ENCODE assay signal across 8 cellular contexts in the genomic region with DNA sequence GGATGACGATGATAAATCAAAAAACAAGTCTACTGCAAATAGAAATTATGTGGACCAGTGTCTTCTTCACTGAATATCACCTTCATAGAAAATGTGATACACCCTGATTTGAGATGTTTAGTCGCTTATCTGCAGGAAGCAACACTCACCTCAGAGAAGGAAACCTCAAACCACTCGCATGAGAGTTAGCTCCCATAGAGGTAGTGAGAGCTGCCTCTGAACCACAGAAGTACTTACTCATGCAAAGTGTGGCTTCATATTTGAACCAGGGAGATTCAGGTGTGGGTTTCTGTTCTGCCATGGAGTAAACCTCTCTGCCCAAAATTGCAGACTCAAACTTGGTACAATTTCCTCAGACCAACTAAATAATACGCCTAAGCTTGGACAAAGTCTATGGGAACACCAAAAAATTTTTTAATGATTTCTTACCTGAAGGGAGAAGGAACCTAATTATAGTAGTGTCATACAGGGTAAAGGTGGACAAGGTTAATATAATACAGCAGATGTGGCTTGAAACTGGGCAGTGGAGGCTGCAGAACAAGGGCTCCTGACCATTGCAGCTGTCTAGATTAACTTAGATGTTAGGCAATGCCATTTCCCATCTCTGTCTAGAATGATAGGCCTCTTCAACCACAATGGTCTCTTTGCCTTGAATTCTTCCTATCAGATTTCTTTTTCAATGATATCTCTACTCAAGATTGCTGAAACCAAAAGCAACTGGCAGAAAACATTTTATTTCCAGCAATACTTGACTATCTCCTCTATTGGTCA. TPM values are rescaled to one million over a fixed set of nuclear protein-coding genes. Genes with fewer than 3 reads are reported as not detected.
A peak's percentile ranks its signal among the peaks of the same experiment; 100 is the strongest.
DNase-seq lines count a peak whose midpoint lies in the region; ATAC-seq and TF ChIP-seq lines count a peak whose summit lies in the region.

No MANE protein-coding gene starts in this region.

- intact Hi-C loops in CD4-positive, alpha-beta memory T cell (cut with micrococcal nuclease): loop anchor here (1.0 kb wide), 5 partner anchors 18 to 161 kb away; no protein-coding TSS in a partner anchor
- intact Hi-C loops in natural killer cell (cut with micrococcal nuclease): loop anchor here (1.0 to 5.0 kb wide), 5 partner anchors 29 to 1810 kb away; partner anchors contain the start of gene RCBTB2
- intact Hi-C loops in sigmoid colon (cut with DNase I): no loop called here

- TF ChIP-seq POLR2A in sigmoid colon (IDR thresholded peaks at IDR 0.05): no peak

- no peak overlapping the region for H3K27ac ChIP-seq in CD4-positive, alpha-beta memory T cell (ENCODE audit: low read depth, low read length)
- no peak overlapping the region for H3K27ac ChIP-seq in sigmoid colon

- peak overlapping the region in 1 of 2 donors; percentile 39 for H3K4me3 ChIP-seq in CD4-positive, alpha-beta memory T cell (ENCODE audit: low read length in 2 of 2)
- peak overlapping the region; percentile 22 for H3K4me3 ChIP-seq in Jurkat, Clone E6-1 (ENCODE audit: low read length)
- H3K4me3 ChIP-seq in sigmoid colon: no peak overlapping the region

- POLR2A ChIA-PET in CD4-positive, alpha-beta memory T cell (lab: Charles Lee; ENCODE audit: partially characterized antibody): interaction anchor here (0.8 to 4.6 kb wide), 30 partner anchors 8 to 1562 kb away, joined by 3 to 126 read pairs (median 4); partner anchors contain the start of genes LPAR6, RB1 and RCBTB2

- ATAC-seq in GM21381 (IDR thresholded peaks at IDR 0.05; ENCODE audit: unreplicated experiment): peak; percentile 97
- ATAC-seq in natural killer cell: peak; percentile 85 to 99 (median 98)

- no peaks in the 10 kb centered on the region for H3K36me3 ChIP-seq in CD4-positive, alpha-beta memory T cell (ENCODE audit: insufficient read depth, low read length)
- H3K36me3 ChIP-seq in sigmoid colon: no peaks in the 10 kb centered on the region

- H3K9me3 Mint-ChIP-seq in CD4-positive, alpha-beta memory T cell: no peaks in the 10 kb centered on the region
- no peaks in the 10 kb centered on the region for H3K9me3 Mint-ChIP-seq in natural killer cell

- H3K36me3 Mint-ChIP-seq in CD4-positive, alpha-beta memory T cell: no peaks in the 10 kb centered on the region
- no peaks in the 10 kb centered on the region for H3K36me3 Mint-ChIP-seq in natural killer cell

- H3K4me1 Mint-ChIP-seq in CD4-positive, alpha-beta memory T cell: peaks cover 45 to 68% (median 58%) of the 10 kb centered on the region in 4 donors
- H3K4me1 Mint-ChIP-seq in natural killer cell: peaks cover 54 to 61% of the 10 kb centered on the region in 2 donors

- H3K4me3 Mint-ChIP-seq in CD4-positive, alpha-beta memory T cell: peak overlapping the region in 7 of 8 donors; percentile 42 to 79 (median 76)
- peak overlapping the region; percentile 80 for H3K4me3 Mint-ChIP-seq in natural killer cell

- no peaks in the 10 kb centered on the region for H3K27me3 Mint-ChIP-seq in CD4-positive, alpha-beta memory T cell
- peaks cover 6 to 25% of the 10 kb centered on the region in 2 donors for H3K27me3 Mint-ChIP-seq in natural killer cell (ENCODE audit: low read depth in 2 of 2)

- H3K9me3 ChIP-seq in CD4-positive, alpha-beta memory T cell (ENCODE audit: control insufficient read depth in 1 of 2, low read length in 2 of 2): no peaks in the 10 kb centered on the region
- H3K9me3 ChIP-seq in sigmoid colon: no peaks in the 10 kb centered on the region

- no peak for TF ChIP-seq CTCF in natural killer cell (IDR thresholded peaks at IDR 0.05)
- no peak for TF ChIP-seq CTCF in sigmoid colon (IDR thresholded peaks at IDR 0.05)

- peak; percentile 83 to 92 (median 87) for DNase-seq in CD4-positive, alpha-beta memory T cell
- DNase-seq in Jurkat, Clone E6-1 (ENCODE audit: low read depth, low spot score): peak; percentile 100
- DNase-seq in activated CD8-positive, alpha-beta memory T cell treated with anti-CD3 and anti-CD28 coated beads for 4 hours (ENCODE audit: low read depth in 2 of 2): peak; percentile 41 to 60
- DNase-seq in natural killer cell (peak; percentile 33), sigmoid colon (no peak), putamen (ENCODE audit: low spot score) (no peak), pons (ENCODE audit: low spot score) (no peak)

- TF ChIP-seq EP300 in sigmoid colon (IDR thresholded peaks at IDR 0.05): no peak

- H3K27me3 ChIP-seq in CD4-positive, alpha-beta memory T cell (ENCODE audit: insufficient read depth, low read length): no peaks in the 10 kb centered on the region
- H3K27me3 ChIP-seq in sigmoid colon: no peaks in the 10 kb centered on the region

- H3K27ac Mint-ChIP-seq in CD4-positive, alpha-beta memory T cell: peak overlapping the region in 6 of 7 donors; percentile 44 to 89 (median 62)
- H3K27ac Mint-ChIP-seq in natural killer cell: peak overlapping the region; percentile 52 to 68

- CTCF ChIA-PET in CD4-positive, alpha-beta memory T cell (lab: Charles Lee; ENCODE audit: partially characterized antibody): interaction anchor here (1.0 to 2.5 kb wide), 9 partner anchors 10 to 243 kb away, joined by 3 to 20 read pairs (median 4); partner anchors contain the start of genes LPAR6 and RCBTB2

- peaks cover 56% of the 10 kb centered on the region for H3K4me1 ChIP-seq in CD4-positive, alpha-beta memory T cell (ENCODE audit: insufficient read depth, low read length)
- H3K4me1 ChIP-seq in sigmoid colon: peaks cover 0 to 7% (median 2%) of the 10 kb centered on the region in 4 donors

- 50 to 85% methylated on average over 4 of the region's 4 CpGs for WGBS in sigmoid colon, 2 donors

RNA-seq across cellular contexts. Expression of gene RCBTB2, which starts 29.6 kb away (rescaled TPM):
- total RNA-seq in CD4-positive, alpha-beta memory T cell: 10 to 100 TPM; 23.9 to 25.7 TPM
- polyA plus RNA-seq in CD4-positive, alpha-beta memory T cell: 10 to 100 TPM; 33.7 to 46.5 TPM
- polyA plus RNA-seq in Jurkat, Clone E6-1 (2012; ENCODE audit: insufficient read depth, insufficient read length): 170 TPM
- 10 to 100 TPM; 21.9 to 27.1 (median 24.2) TPM for total RNA-seq in natural killer cell
- total RNA-seq in sigmoid colon: 10 to 100 TPM in 3 of 4 donors, 1 to 10 TPM in 1; 8.6 to 21.9 (median 14.9) TPM
- 1 to 10 TPM; 4.2 to 9.9 (median 4.8) TPM for polyA plus RNA-seq in sigmoid colon

Comparison
In these comparisons a context has a peak if more than half of its experiments do, and no peak if none do; other contexts are left out.
1. DNase-seq: peak in CD4-positive, alpha-beta memory T cell (5 of 5), Jurkat, Clone E6-1 (single experiment), activated CD8-positive, alpha-beta memory T cell treated with anti-CD3 and anti-CD28 coated beads for 4 hours (2 of 2) and natural killer cell (single experiment); none in sigmoid colon (single experiment), putamen (single experiment) and pons (single experiment).